Comparison of ENCODE assay signal across 28 cellular contexts in genomic region chr7:39249635-39250034, GRCh38.
"Had no signal": no experiment of that assay in that cellular context is flagged by ENCODE, and none has a peak within 500 bp of the region (broad histone marks: within the 10 kb centered on the region; RNA-seq: fewer than 3 reads in every experiment).

No MANE protein-coding gene starts in this region.

- H3K27me3 ChIP-seq: brain microvascular endothelial cell, MG63, SJCRH30 had no signal

- ATAC-seq: activated CD8-positive, alpha-beta T cell treated with anti-CD3 and anti-CD28 coated beads for 36 hours; activated T-cell treated with anti-CD3 and anti-CD28 coated beads, Interleukin-2, amount 50 U/mL, for 72 hours; activated T-helper 17 cell treated with anti-CD3 and anti-CD28 coated beads, Interleukin-2, amount 50 U/mL, for 72 hours; Panc1 had no signal

- H3K4me2 ChIP-seq: SK-N-SH had no signal

- H3K27ac ChIP-seq: brain microvascular endothelial cell, SJCRH30 had no signal

- H3K9ac ChIP-seq: SK-N-SH had no signal

- DNase-seq: activated CD4-positive, alpha-beta T cell treated with anti-CD3 and anti-CD28 coated beads, Interleukin-2, amount 10 ng/mL, durations not matched to agents 24 days and 14 days; activated CD4-positive, alpha-beta T cell treated with anti-CD3 and anti-CD28 coated beads, Interleukin-2, amount 50 U/mL, for 4 hours; activated CD8-positive, alpha-beta T cell treated with anti-CD3 and anti-CD28 coated beads for 36 hours; activated effector memory CD4-positive, alpha-beta T cell treated with anti-CD3 and anti-CD28 coated beads, Interleukin-2, amount 50 U/mL, for 16 hours; activated naive CD4-positive, alpha-beta T cell; activated naive CD4-positive, alpha-beta T cell treated with anti-CD3 and anti-CD28 coated beads, Interleukin-2, amount 50 U/mL, for 16 hours; activated naive CD8-positive, alpha-beta T cell treated with anti-CD3 and anti-CD28 coated beads for 36 hours; activated T-cell treated with anti-CD3 and anti-CD28 coated beads, Interleukin-2, amount 50 U/mL, for 1 hour; activated T-cell treated with anti-CD3 and anti-CD28 coated beads, Interleukin-2, amount 50 U/mL, for 72 hours; amniotic stem cell; aorta; brain microvascular endothelial cell; central memory CD4-positive, alpha-beta T cell; Kasumi-1; KG1; MG63; NCI-H1048; NCI-H1105 treated with DMSO at 0.1 percent for 48 hours; NCI-H1436; NCI-H2029 treated with DMSO at 0.1 percent for 48 hours; NCI-H2107; NCI-H446; NCI-H510A treated with DMSO at 0.1 percent for 48 hours; SHP77; SJCRH30; SK-N-SH had no signal

- H3K4me3 ChIP-seq: MG63, SJCRH30 had no signal

- H3K36me3 ChIP-seq: brain microvascular endothelial cell, MG63, SJCRH30 had no signal

- H3K9me3 ChIP-seq: MG63, SJCRH30, SK-N-SH had no signal
